In the genomic region with DNA sequence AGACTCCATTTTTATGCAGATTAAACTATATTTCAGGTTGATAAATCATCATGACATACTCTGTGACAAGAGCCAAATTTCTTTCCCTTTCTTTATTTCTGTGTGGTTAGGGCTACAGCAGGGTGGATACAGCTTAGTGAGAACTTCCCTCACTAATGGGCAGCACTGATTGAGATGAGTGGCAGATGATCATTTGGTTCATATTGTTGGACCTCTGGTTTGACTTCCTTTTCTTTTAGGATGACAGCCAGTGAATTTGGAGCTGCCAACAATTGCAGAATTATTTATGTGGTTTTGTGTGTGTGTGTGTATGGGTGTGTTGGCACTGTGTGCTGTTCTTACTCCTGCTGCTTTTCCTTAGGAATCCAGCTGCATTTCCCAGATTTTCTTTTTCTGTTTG, we compare ENCODE assay signal across 28 cellular contexts.
"Had no signal": no experiment of that assay in that cellular context is flagged by ENCODE, and none has a peak within 500 bp of the region (broad histone marks: within the 10 kb centered on the region; RNA-seq: fewer than 3 reads in every experiment).

No MANE protein-coding gene starts in this region.

- H3K27ac Mint-ChIP-seq: activated CD4-positive, alpha-beta T cell treated with anti-CD3 and anti-CD28 coated beads, Interleukin-2, amount 10 ng/mL, durations not matched to agents 24 days and 14 days; activated CD8-positive, alpha-beta T cell treated with anti-CD3 and anti-CD28 coated beads for 36 hours; activated naive CD8-positive, alpha-beta T cell treated with anti-CD3 and anti-CD28 coated beads for 36 hours; activated T-cell treated with anti-CD3 and anti-CD28 coated beads, Interleukin-2, amount 50 U/mL, for 72 hours; activated T-helper 17 cell treated with anti-CD3 and anti-CD28 coated beads, Interleukin-2, amount 50 U/mL, for 72 hours had no signal

- H3K27me3 Mint-ChIP-seq: activated CD4-positive, alpha-beta T cell treated with anti-CD3 and anti-CD28 coated beads, Interleukin-2, amount 10 ng/mL, durations not matched to agents 24 days and 14 days; activated CD8-positive, alpha-beta T cell treated with anti-CD3 and anti-CD28 coated beads for 36 hours; activated naive CD8-positive, alpha-beta T cell treated with anti-CD3 and anti-CD28 coated beads for 36 hours; activated T-helper 17 cell treated with anti-CD3 and anti-CD28 coated beads, Interleukin-2, amount 50 U/mL, for 72 hours had no signal

- H3K36me3 Mint-ChIP-seq: activated naive CD8-positive, alpha-beta T cell treated with anti-CD3 and anti-CD28 coated beads for 36 hours had no signal

- ATAC-seq: activated CD8-positive, alpha-beta T cell treated with anti-CD3 and anti-CD28 coated beads for 36 hours; activated T-cell treated with anti-CD3 and anti-CD28 coated beads, Interleukin-2, amount 50 U/mL, for 72 hours; activated T-helper 17 cell treated with anti-CD3 and anti-CD28 coated beads, Interleukin-2, amount 50 U/mL, for 72 hours; body of pancreas; Panc1 had no signal

- FAIRE-seq: colon had no signal

- H3K9me3 Mint-ChIP-seq: activated T-helper 17 cell treated with anti-CD3 and anti-CD28 coated beads, Interleukin-2, amount 50 U/mL, for 72 hours had no signal

- H3K4me1 Mint-ChIP-seq: activated CD4-positive, alpha-beta T cell treated with anti-CD3 and anti-CD28 coated beads, Interleukin-2, amount 10 ng/mL, durations not matched to agents 24 days and 14 days; activated naive CD8-positive, alpha-beta T cell treated with anti-CD3 and anti-CD28 coated beads for 36 hours; activated T-helper 17 cell treated with anti-CD3 and anti-CD28 coated beads, Interleukin-2, amount 50 U/mL, for 72 hours had no signal

- H3K4me3 Mint-ChIP-seq: activated CD4-positive, alpha-beta T cell treated with anti-CD3 and anti-CD28 coated beads, Interleukin-2, amount 10 ng/mL, durations not matched to agents 24 days and 14 days; activated CD8-positive, alpha-beta T cell treated with anti-CD3 and anti-CD28 coated beads for 36 hours; activated naive CD8-positive, alpha-beta T cell treated with anti-CD3 and anti-CD28 coated beads for 36 hours; activated T-cell treated with anti-CD3 and anti-CD28 coated beads, Interleukin-2, amount 50 U/mL, for 72 hours; activated T-helper 17 cell treated with anti-CD3 and anti-CD28 coated beads, Interleukin-2, amount 50 U/mL, for 72 hours had no signal

- DNase-seq: activated CD4-positive, alpha-beta T cell treated with anti-CD3 and anti-CD28 coated beads, Interleukin-2, amount 10 ng/mL, durations not matched to agents 24 days and 14 days; activated CD4-positive, alpha-beta T cell treated with anti-CD3 and anti-CD28 coated beads, Interleukin-2, amount 50 U/mL, for 4 hours; activated CD8-positive, alpha-beta T cell treated with anti-CD3 and anti-CD28 coated beads for 36 hours; activated effector memory CD4-positive, alpha-beta T cell treated with anti-CD3 and anti-CD28 coated beads, Interleukin-2, amount 50 U/mL, for 16 hours; activated naive CD4-positive, alpha-beta T cell; activated naive CD4-positive, alpha-beta T cell treated with anti-CD3 and anti-CD28 coated beads, Interleukin-2, amount 50 U/mL, for 16 hours; activated naive CD8-positive, alpha-beta T cell treated with anti-CD3 and anti-CD28 coated beads for 36 hours; activated T-cell treated with anti-CD3 and anti-CD28 coated beads, Interleukin-2, amount 50 U/mL, for 1 hour; activated T-cell treated with anti-CD3 and anti-CD28 coated beads, Interleukin-2, amount 50 U/mL, for 72 hours; amniotic stem cell; aorta; body of pancreas; Kasumi-1; MM.1S; MV-4-11; NCI-H1092; NCI-H1436 treated with DMSO at 0.1 percent for 48 hours; NCI-H1694 treated with DMSO at 0.1 percent for 48 hours; NCI-H2029 treated with DMSO at 0.1 percent for 48 hours; NCI-H2107; NCI-H2171; NCI-H524; SHP77; SJCRH30; T1000 had no signal
